8 cellular contexts compared by ENCODE assay signal in genomic region chr7:76359987-76360641, GRCh38. TPM values are rescaled to one million over a fixed set of nuclear protein-coding genes. Genes with fewer than 3 reads are reported as not detected.
DNase-seq lines count a peak whose midpoint lies in the region; ATAC-seq and TF ChIP-seq lines count a peak whose summit lies in the region.
"Not testable (repeated sequence)": the region's sequence is repeated elsewhere in the genome, so short reads cannot be mapped to it uniquely, and the experiment has no call there.

No MANE protein-coding gene starts in this region.

- DNase-seq in NOMO-1 treated with DMSO at 0.1 percent for 48 hours (lab: John Stamatoyannopoulos, UW; ENCODE audit: unreplicated experiment) (peak; percentile 75), lung (ENCODE audit: low spot score) (peak; percentile 31), posterior vena cava (ENCODE audit: low spot score) (peak; percentile 47)
- not testable (repeated sequence) for DNase-seq in activated CD4-positive, alpha-beta T cell treated with anti-CD3 and anti-CD28 coated beads, Interleukin-2, amount 10 ng/mL, durations not matched to agents 24 days and 14 days; body of pancreas; esophagus squamous epithelium (lab: John Stamatoyannopoulos, UW); type B pancreatic cell (ENCODE audit: extremely low spot score, unreplicated experiment)

- H3K27ac ChIP-seq in body of pancreas (peak overlapping the region in 3 of 4 donors; percentile 99 to 100 (median 99)), esophagus squamous epithelium (peak overlapping the region; percentile 97 to 100 (median 98)), lung (ENCODE audit: low read depth in 1 of 2, low read length in 1 of 2) (peak overlapping the region; percentile 76 to 100)

- H3K27me3 ChIP-seq in body of pancreas; esophagus squamous epithelium; lung (ENCODE audit: control insufficient read depth, insufficient read depth): not testable (repeated sequence)

- WGBS in body of pancreas, 2 donors = 70 to 74% methylated on average over 15 to 17 of the region's 17 CpGs
- WGBS in esophagus squamous epithelium, 2 donors = 53 to 54% methylated on average over 16 to 17 of the region's 17 CpGs
- WGBS in lung, 2 donors = 69 to 71% methylated on average over 17 of the region's 17 CpGs

- not testable (repeated sequence) for H3K9me3 Mint-ChIP-seq in activated CD4-positive, alpha-beta T cell treated with anti-CD3 and anti-CD28 coated beads, Interleukin-2, amount 10 ng/mL, durations not matched to agents 24 days and 14 days; type B pancreatic cell

- H3K27me3 Mint-ChIP-seq in activated CD4-positive, alpha-beta T cell treated with anti-CD3 and anti-CD28 coated beads, Interleukin-2, amount 10 ng/mL, durations not matched to agents 24 days and 14 days; type B pancreatic cell: not testable (repeated sequence)

- H3K36me3 ChIP-seq in ES-I3 (ENCODE audit: insufficient read depth, low read length) = peaks cover 10% of the 10 kb centered on the region
- H3K36me3 ChIP-seq in body of pancreas (replicated peaks in 1 of 2; ENCODE audit: insufficient read depth in 1 of 2, low read depth in 2 of 2); esophagus squamous epithelium; lung (ENCODE audit: control insufficient read depth in 2 of 2, insufficient read depth in 2 of 2, low read length in 2 of 2): not testable (repeated sequence)

- H3K4me3 ChIP-seq in body of pancreas, lung: not testable (repeated sequence)
- H3K4me3 ChIP-seq in esophagus squamous epithelium = peak overlapping the region in 3 of 4 donors; percentile 76 to 96 (median 95)

- H3K9ac ChIP-seq in ES-I3 (ENCODE audit: low read depth, low read length) = peak overlapping the region; percentile 98

- not testable (repeated sequence) for TF ChIP-seq CTCF in body of pancreas (IDR thresholded peaks at IDR 0.05); esophagus squamous epithelium (IDR thresholded peaks at IDR 0.05); lung (IDR thresholded peaks at IDR 0.05; ENCODE audit: control extremely low read depth, extremely low read depth); type B pancreatic cell (conservative IDR thresholded peaks at IDR 0.05)

- TF ChIP-seq POLR2A in body of pancreas (IDR thresholded peaks at IDR 0.05); esophagus squamous epithelium (IDR thresholded peaks at IDR 0.05): not testable (repeated sequence)

- H3K4me3 Mint-ChIP-seq in activated CD4-positive, alpha-beta T cell treated with anti-CD3 and anti-CD28 coated beads, Interleukin-2, amount 10 ng/mL, durations not matched to agents 24 days and 14 days = peak overlapping the region; percentile 95
- H3K4me3 Mint-ChIP-seq in type B pancreatic cell = peak overlapping the region; percentile 92

- intact Hi-C loops in activated CD4-positive, alpha-beta T cell treated with anti-CD3 and anti-CD28 coated beads, Interleukin-2, amount 10 ng/mL, durations not matched to agents 24 days and 14 days (cut with micrococcal nuclease) = loop anchor here (1.0 to 10.0 kb wide), 7 partner anchors 17 to 762 kb away; partner anchors contain the start of gene CCDC146
- intact Hi-C loops in body of pancreas (cut with DNase I) = not testable (repeated sequence)
- intact Hi-C loops in esophagus squamous epithelium (cut with DNase I) (loop anchor here (5.0 to 10.0 kb wide), 2 partner anchors 38 to 55 kb away; partner anchors contain the start of gene HSPB1), posterior vena cava (cut with DNase I) (loop anchor here in 1 of 2 donors (5.0 kb wide), 1 partner anchor 38 kb away; no protein-coding TSS in a partner anchor)

- H3K4me1 ChIP-seq in ES-I3 (ENCODE audit: insufficient read depth, low read length) (peaks cover 20% of the 10 kb centered on the region), body of pancreas (peaks cover 29% of the 10 kb centered on the region), esophagus squamous epithelium (peaks cover 19 to 57% (median 44%) of the 10 kb centered on the region in 3 donors), lung (ENCODE audit: control insufficient read depth in 2 of 2, insufficient read depth in 2 of 2, low read length in 2 of 2) (peaks cover 6 to 11% of the 10 kb centered on the region in 2 donors)

- H3K4me1 Mint-ChIP-seq in activated CD4-positive, alpha-beta T cell treated with anti-CD3 and anti-CD28 coated beads, Interleukin-2, amount 10 ng/mL, durations not matched to agents 24 days and 14 days = peaks cover 39% of the 10 kb centered on the region
- peaks cover 39% of the 10 kb centered on the region for H3K4me1 Mint-ChIP-seq in type B pancreatic cell (ENCODE audit: unreplicated experiment)

- not testable (repeated sequence) for ATAC-seq in body of pancreas; lung (ENCODE audit: insufficient read depth, low FRiP score)

- H3K9me3 ChIP-seq in ES-I3 (ENCODE audit: control insufficient read depth, insufficient read depth, low read length); body of pancreas; esophagus squamous epithelium; lung (ENCODE audit: control insufficient read depth in 2 of 2, insufficient read depth in 1 of 2, low read length in 1 of 2): not testable (repeated sequence)

- H3K36me3 Mint-ChIP-seq in activated CD4-positive, alpha-beta T cell treated with anti-CD3 and anti-CD28 coated beads, Interleukin-2, amount 10 ng/mL, durations not matched to agents 24 days and 14 days (ENCODE audit: low read depth) = peaks cover 25% of the 10 kb centered on the region
- peaks cover 19% of the 10 kb centered on the region for H3K36me3 Mint-ChIP-seq in type B pancreatic cell

- peak overlapping the region; percentile 98 for H3K27ac Mint-ChIP-seq in activated CD4-positive, alpha-beta T cell treated with anti-CD3 and anti-CD28 coated beads, Interleukin-2, amount 10 ng/mL, durations not matched to agents 24 days and 14 days
- H3K27ac Mint-ChIP-seq in type B pancreatic cell = peak overlapping the region; percentile 98

RNA-seq across cellular contexts. Expression of gene YWHAG, which starts 1.3 kb away (rescaled TPM):
- 183 and 185 TPM in 2 replicates for total RNA-seq in activated CD4-positive, alpha-beta T cell treated with anti-CD3 and anti-CD28 coated beads, Interleukin-2, amount 10 ng/mL, durations not matched to agents 24 days and 14 days
- total RNA-seq in body of pancreas (10 to 100 TPM; 24.1 to 60.0 TPM), esophagus squamous epithelium (10 to 100 TPM; 52.8 to 97.7 (median 66.3) TPM), lung (100 to 1,000 TPM in 1 of 2 donors, 10 to 100 TPM in 1; 74.4 to 123 TPM), posterior vena cava (100 to 1,000 TPM; 114 to 134 TPM), type B pancreatic cell (ENCODE audit: low replicate concordance) (140 TPM in 2 replicates)
- 10 to 100 TPM; 34.3 to 91.4 TPM for polyA plus RNA-seq in lung

RNA-seq across cellular contexts. Expression of gene SSC4D, which starts 49.4 kb away (rescaled TPM):
- 0.77 and 0.80 TPM in 2 replicates for total RNA-seq in activated CD4-positive, alpha-beta T cell treated with anti-CD3 and anti-CD28 coated beads, Interleukin-2, amount 10 ng/mL, durations not matched to agents 24 days and 14 days
- total RNA-seq in body of pancreas = 1 to 10 TPM; 3.6 to 7.6 TPM
- under 1 TPM in 1 of 4 donors, not detected in 3; 0.48 TPM for total RNA-seq in esophagus squamous epithelium
- total RNA-seq in lung = 1 to 10 TPM in 1 of 2 donors, under 1 TPM in 1; 0.28 to 2.1 TPM
- polyA plus RNA-seq in lung = 1 to 10 TPM; 1.8 to 1.9 TPM
- under 1 TPM; 0.32 to 0.38 TPM for total RNA-seq in posterior vena cava
- 1.7 and 4.9 TPM in 2 replicates for total RNA-seq in type B pancreatic cell (ENCODE audit: low replicate concordance)

RNA-seq across cellular contexts. Expression of gene HSPB1, which starts 57.6 kb away (rescaled TPM):
- total RNA-seq in activated CD4-positive, alpha-beta T cell treated with anti-CD3 and anti-CD28 coated beads, Interleukin-2, amount 10 ng/mL, durations not matched to agents 24 days and 14 days = 112 and 117 TPM in 2 replicates
- total RNA-seq in body of pancreas = 100 to 1,000 TPM; 367 to 445 TPM
- 1,000 to 10,000 TPM; 2,415 to 6,888 (median 3,249) TPM for total RNA-seq in esophagus squamous epithelium
- 100 to 1,000 TPM in 1 of 2 donors, 10 to 100 TPM in 1; 89.6 to 529 TPM for total RNA-seq in lung
- 100 to 1,000 TPM; 336 to 376 TPM for polyA plus RNA-seq in lung
- 1,000 to 10,000 TPM; 2,473 to 2,747 TPM for total RNA-seq in posterior vena cava
- total RNA-seq in type B pancreatic cell (ENCODE audit: low replicate concordance) = 228 and 315 TPM in 2 replicates
